In genomic region chr5:122368845-122369244, GRCh38 we compare ENCODE assay signal across 27 cellular contexts. TPM values are rescaled to one million over a fixed set of nuclear protein-coding genes. Genes with fewer than 3 reads are reported as not detected.
"Had no signal": no experiment of that assay in that cellular context is flagged by ENCODE, and none has a peak within 500 bp of the region (broad histone marks: within the 10 kb centered on the region; RNA-seq: fewer than 3 reads in every experiment).

No MANE protein-coding gene starts in this region.

- H3K36me3 Mint-ChIP-seq: activated naive CD8-positive, alpha-beta T cell treated with anti-CD3 and anti-CD28 coated beads, Interleukin-2, amount 10 ng/mL, durations not matched to agents 7 days and 5 days had no signal

- H3K4me2 ChIP-seq: KMS-11 had no signal

- H3K36me3 ChIP-seq: adrenal gland had no signal

- H3K4me1 Mint-ChIP-seq: activated CD4-positive, alpha-beta T cell treated with anti-CD3 and anti-CD28 coated beads for 36 hours; activated naive CD8-positive, alpha-beta T cell treated with anti-CD3 and anti-CD28 coated beads, Interleukin-2, amount 10 ng/mL, durations not matched to agents 7 days and 5 days had no signal

- H3K27ac Mint-ChIP-seq: activated CD4-positive, alpha-beta T cell treated with anti-CD3 and anti-CD28 coated beads for 36 hours; activated CD8-positive, alpha-beta T cell treated with anti-CD3 and anti-CD28 coated beads for 36 hours; activated naive CD8-positive, alpha-beta T cell treated with anti-CD3 and anti-CD28 coated beads, Interleukin-2, amount 10 ng/mL, durations not matched to agents 7 days and 5 days; activated T-cell treated with anti-CD3 and anti-CD28 coated beads, Interleukin-2, amount 50 U/mL, for 72 hours; activated T-helper 2 cell treated with anti-CD3 and anti-CD28 coated beads, Interferon-gamma antibody, Interleukin-2, Interleukin-4, amounts not matched to agents 10 μg/mL and 5 μg/mL and 100 μg/mL, durations not matched to agents 14 hours and 24 hours and 36 hours had no signal

- H3K27me3 Mint-ChIP-seq: activated CD8-positive, alpha-beta T cell treated with anti-CD3 and anti-CD28 coated beads for 36 hours; activated naive CD8-positive, alpha-beta T cell treated with anti-CD3 and anti-CD28 coated beads, Interleukin-2, amount 10 ng/mL, durations not matched to agents 7 days and 5 days had no signal

- H3K9ac ChIP-seq: KMS-11 had no signal

- H3K4me3 ChIP-seq: adrenal gland, SK-N-MC had no signal

- H3K9me3 ChIP-seq: adrenal gland had no signal

- DNase-seq: activated CD4-positive, alpha-beta T cell treated with anti-CD3 and anti-CD28 coated beads for 36 hours; activated CD4-positive, alpha-beta T cell treated with anti-CD3 and anti-CD28 coated beads, Interleukin-2, amount 50 U/mL, for 1 hour; activated CD8-positive, alpha-beta memory T cell treated with anti-CD3 and anti-CD28 coated beads, Interleukin-2, amount 50 U/mL, for 4 hours; activated CD8-positive, alpha-beta T cell treated with anti-CD3 and anti-CD28 coated beads for 36 hours; activated gamma-delta T cell treated with Interleukin-2 at 50 U/mL for 16 hours; activated naive CD4-positive, alpha-beta T cell treated with anti-CD3 and anti-CD28 coated beads, Interleukin-2, amount 50 U/mL, for 16 hours; activated naive CD8-positive, alpha-beta T cell treated with anti-CD3 and anti-CD28 coated beads, Interleukin-2, amount 10 ng/mL, durations not matched to agents 7 days and 5 days; activated T-cell treated with anti-CD3 and anti-CD28 coated beads, Interleukin-2, amount 50 U/mL, for 72 hours; adrenal gland; aorta; central memory CD4-positive, alpha-beta T cell; NCI-H1092; NCI-H1930; NCI-H345; NCI-H510A; NCI-H526 treated with DMSO at 0.1 percent for 48 hours; NK-92 treated with Interleukin-12 subunit alpha and Interleukin-12 subunit beta, amount 100 ng/mL, for 24 hours; OCI-M1; RPMI8226; T-helper 1 cell had no signal

- H3K4me1 ChIP-seq: adrenal gland had no signal

- H3K27ac ChIP-seq: adrenal gland, KMS-11, SK-N-MC, VCaP had no signal

- H3K9me3 Mint-ChIP-seq: activated naive CD8-positive, alpha-beta T cell treated with anti-CD3 and anti-CD28 coated beads, Interleukin-2, amount 10 ng/mL, durations not matched to agents 7 days and 5 days; activated T-helper 2 cell treated with anti-CD3 and anti-CD28 coated beads, Interferon-gamma antibody, Interleukin-2, Interleukin-4, amounts not matched to agents 10 μg/mL and 5 μg/mL and 100 μg/mL, durations not matched to agents 14 hours and 24 hours and 36 hours had no signal

- H3K4me3 Mint-ChIP-seq: activated CD4-positive, alpha-beta T cell treated with anti-CD3 and anti-CD28 coated beads for 36 hours; activated CD8-positive, alpha-beta T cell treated with anti-CD3 and anti-CD28 coated beads for 36 hours; activated naive CD8-positive, alpha-beta T cell treated with anti-CD3 and anti-CD28 coated beads, Interleukin-2, amount 10 ng/mL, durations not matched to agents 7 days and 5 days; activated T-cell treated with anti-CD3 and anti-CD28 coated beads, Interleukin-2, amount 50 U/mL, for 72 hours had no signal

- ATAC-seq: activated CD4-positive, alpha-beta T cell treated with anti-CD3 and anti-CD28 coated beads for 36 hours; activated CD8-positive, alpha-beta T cell treated with anti-CD3 and anti-CD28 coated beads for 36 hours; activated T-cell treated with anti-CD3 and anti-CD28 coated beads, Interleukin-2, amount 50 U/mL, for 72 hours; Panc1; Right ventricle myocardium inferior had no signal

- H3K27me3 ChIP-seq: adrenal gland had no signal

RNA-seq across cellular contexts. Expression of gene SNCAIP, which starts 56.8 kb away (rescaled TPM):
- total RNA-seq: activated CD4-positive, alpha-beta T cell treated with anti-CD3 and anti-CD28 coated beads for 36 hours; activated CD8-positive, alpha-beta T cell treated with anti-CD3 and anti-CD28 coated beads for 36 hours; activated naive CD8-positive, alpha-beta T cell treated with anti-CD3 and anti-CD28 coated beads, Interleukin-2, amount 10 ng/mL, durations not matched to agents 7 days and 5 days; activated T-cell treated with anti-CD3 and anti-CD28 coated beads, Interleukin-2, amount 50 U/mL, for 72 hours; activated T-helper 2 cell treated with anti-CD3 and anti-CD28 coated beads, Interferon-gamma antibody, Interleukin-2, Interleukin-4, amounts not matched to agents 10 μg/mL and 5 μg/mL and 100 μg/mL, durations not matched to agents 14 hours and 24 hours and 36 hours; T-helper 2 cell treated with Interferon-gamma antibody and Interleukin-4, amounts not matched to agents 100 ng/mL and 5 ng/mL, for 36 hours had no signal
